ENCODE assay signal across 8 cellular contexts in the genomic region with DNA sequence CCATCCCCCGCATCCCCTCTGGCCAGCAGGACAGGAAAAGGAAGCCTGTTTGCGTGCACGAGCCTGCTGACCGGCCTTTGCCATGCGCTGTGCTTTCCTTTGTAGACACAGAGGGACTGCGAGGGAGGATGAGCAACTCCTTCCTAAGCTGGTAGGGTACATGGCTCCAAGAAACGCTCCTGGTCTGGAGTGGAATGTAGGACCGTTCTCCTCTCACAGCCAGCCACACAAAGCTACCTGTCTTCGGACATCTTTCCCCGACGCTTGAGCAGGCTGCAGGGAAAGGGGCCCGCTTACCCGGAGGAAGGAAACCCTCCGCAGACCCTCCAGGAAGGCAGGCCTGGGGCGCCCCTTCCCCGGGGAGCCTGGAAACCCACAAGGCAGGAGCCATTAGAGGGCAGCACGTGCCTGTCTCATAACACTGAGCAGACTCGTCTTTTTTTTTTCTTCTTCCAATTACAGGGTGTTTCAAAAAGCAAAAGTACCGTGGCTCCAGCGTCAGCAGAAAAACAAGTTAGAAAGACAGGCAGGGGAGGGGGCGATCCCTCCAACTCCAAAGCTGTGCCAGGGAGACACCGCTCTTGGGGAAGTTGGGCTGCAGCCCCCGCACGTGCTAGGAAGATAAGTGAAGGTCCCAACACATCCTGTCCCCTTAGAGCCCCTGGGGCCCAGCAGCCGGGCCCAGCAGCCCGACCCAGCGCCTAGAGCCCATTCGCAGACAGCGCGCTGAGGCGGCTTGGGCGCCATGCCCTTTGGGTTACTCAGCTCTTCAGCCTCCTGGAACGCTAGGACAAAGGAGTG.
DNase-seq lines count a peak whose midpoint lies in the region; ATAC-seq and TF ChIP-seq lines count a peak whose summit lies in the region.

No MANE protein-coding gene starts in this region.

- peak overlapping the region; percentile 38 for H3K4me3 ChIP-seq in GM06990 (replicated peaks; ENCODE audit: low read depth, low read length)
- H3K4me3 ChIP-seq in Karpas-422 (ENCODE audit: low read length): no peak overlapping the region

- intact Hi-C loops in left ventricle myocardium superior (cut with micrococcal nuclease): loop anchor here (5.0 kb wide), 1 partner anchor 518 kb away; no protein-coding TSS in a partner anchor

- peak overlapping the region; percentile 53 for H3K27ac Mint-ChIP-seq in progenitor cell of endocrine pancreas

- no peak overlapping the region for H3K9ac ChIP-seq in Karpas-422 (ENCODE audit: low read length)

- no peaks in the 10 kb centered on the region for H3K9me3 Mint-ChIP-seq in progenitor cell of endocrine pancreas (ENCODE audit: low read depth)

- no peaks in the 10 kb centered on the region for H3K79me2 ChIP-seq in Karpas-422 (ENCODE audit: low read length)

- H4K20me1 ChIP-seq in Karpas-422 (ENCODE audit: insufficient read depth, low read depth, low read length): no peaks in the 10 kb centered on the region

- H2AFZ ChIP-seq in Karpas-422 (ENCODE audit: low read length): no peak overlapping the region

- H3K4me1 Mint-ChIP-seq in progenitor cell of endocrine pancreas (ENCODE audit: low read depth): peaks cover 30% of the 10 kb centered on the region

- no peaks in the 10 kb centered on the region; the same call in 1 of the 2 replicates for H3K27me3 ChIP-seq in GM06990 (replicated peaks; ENCODE audit: control insufficient read depth, insufficient read depth, low read length)
- no peaks in the 10 kb centered on the region for H3K27me3 ChIP-seq in Karpas-422 (ENCODE audit: low read length)

- H3K36me3 Mint-ChIP-seq in progenitor cell of endocrine pancreas (ENCODE audit: insufficient read depth): no peaks in the 10 kb centered on the region

- no peak overlapping the region for H3K27ac ChIP-seq in Karpas-422 (ENCODE audit: low read length)

- ATAC-seq in left ventricle myocardium superior (peak; percentile 92), HG02970 (IDR thresholded peaks at IDR 0.05; ENCODE audit: low FRiP score, unreplicated experiment) (no peak), HG03571 (IDR thresholded peaks at IDR 0.05; ENCODE audit: unreplicated experiment) (no peak)

- H3K36me3 ChIP-seq in GM06990 (ENCODE audit: control insufficient read depth, insufficient read depth, low read length): no peaks in the 10 kb centered on the region
- no peaks in the 10 kb centered on the region for H3K36me3 ChIP-seq in Karpas-422 (ENCODE audit: insufficient read depth, low read length)

- TF ChIP-seq CTCF in GM06990 (IDR thresholded peaks at IDR 0.05; ENCODE audit: insufficient read depth, low read length, poor library complexity, severe bottlenecking) (peak; percentile 74), progenitor cell of endocrine pancreas (IDR thresholded peaks at IDR 0.05; ENCODE audit: unreplicated experiment) (peak; percentile 78)

- no peaks in the 10 kb centered on the region for H3K9me2 ChIP-seq in Karpas-422 (replicated peaks; ENCODE audit: insufficient read depth, low read length)

- no peaks in the 10 kb centered on the region for H3K9me3 ChIP-seq in Karpas-422 (ENCODE audit: low read length)

- DNase-seq in GM06990 (ENCODE audit: extremely low read depth, insufficient read length) (peak; percentile 36), Karpas-422 (peak; percentile 55), SW 1271 (lab: John Stamatoyannopoulos, UW) (peak; percentile 19 to 25), amniotic stem cell (lab: John Stamatoyannopoulos, UW) (peak; percentile 50), left ventricle myocardium superior (peak; percentile 81), progenitor cell of endocrine pancreas (ENCODE audit: low spot score, unreplicated experiment) (peak; percentile 69)

- no peak overlapping the region for H3K4me2 ChIP-seq in Karpas-422 (ENCODE audit: low read depth, low read length, poor library complexity, severe bottlenecking)

- H3K4me1 ChIP-seq in Karpas-422 (ENCODE audit: low read length): no peaks in the 10 kb centered on the region

- peak overlapping the region; percentile 56 for H3K4me3 Mint-ChIP-seq in progenitor cell of endocrine pancreas (ENCODE audit: low read depth)

- no peaks in the 10 kb centered on the region for H3K27me3 Mint-ChIP-seq in progenitor cell of endocrine pancreas

Comparison
In these comparisons a context has a peak if more than half of its experiments do, and no peak if none do; other contexts are left out.
1. DNase-seq: peak in every context shown above with its lines; median percentile 81 in left ventricle myocardium superior; 69 in progenitor cell of endocrine pancreas; 55 in Karpas-422; 50 in amniotic stem cell; 36 in GM06990; 22 in SW 1271.